ENCODE assay signal across 21 cellular contexts in genomic region chr2:30484995-30485394, GRCh38. TPM values are rescaled to one million over a fixed set of nuclear protein-coding genes. Genes with fewer than 3 reads are reported as not detected.
DNase-seq lines count a peak whose midpoint lies in the region; ATAC-seq, FAIRE-seq and TF ChIP-seq lines count a peak whose summit lies in the region.
"Had no signal": no experiment of that assay in that cellular context is flagged by ENCODE, and none has a peak within 500 bp of the region (broad histone marks: within the 10 kb centered on the region; RNA-seq: fewer than 3 reads in every experiment).

No MANE protein-coding gene starts in this region.

- no peaks in the 10 kb centered on the region for H3K36me3 ChIP-seq in breast epithelium

- no peak overlapping the region for H3K4me3 Mint-ChIP-seq in activated B cell treated with CpG ODN at 0.5 μM for 24 hours
- H3K4me3 Mint-ChIP-seq in memory B cell = no peak overlapping the region
- no peak overlapping the region for H3K4me3 Mint-ChIP-seq in natural killer cell
- H3K4me3 Mint-ChIP-seq: CD4-positive, CD25-positive, alpha-beta regulatory T cell had no signal

- POLR2A ChIA-PET in activated B cell treated with CpG ODN at 0.5 μM for 24 hours (lab: Charles Lee) = no interaction called here

- no peak for TF ChIP-seq POLR2A in breast epithelium (IDR thresholded peaks at IDR 0.05)

- H3K27ac Mint-ChIP-seq in activated B cell treated with CpG ODN at 0.5 μM for 24 hours (peak overlapping the region; percentile 8), memory B cell (no peak overlapping the region), natural killer cell (no peak overlapping the region)
- H3K27ac Mint-ChIP-seq: CD4-positive, CD25-positive, alpha-beta regulatory T cell had no signal

- FAIRE-seq in D721Med (lab: Jason Lieb, UNC) = peak; percentile 32
- FAIRE-seq: GM12891, H1 had no signal

- H3K4me1 ChIP-seq in breast epithelium = no peaks in the 10 kb centered on the region

- CTCF ChIA-PET in activated B cell treated with CpG ODN at 0.5 μM for 24 hours (lab: Charles Lee) = interaction anchor here (1.1 kb wide), 1 partner anchor 226 kb away, joined by 4 read pairs; no protein-coding TSS in a partner anchor

- ATAC-seq in activated B cell treated with CpG ODN at 0.5 μM for 24 hours (ENCODE audit: low read depth) (peak; percentile 34), memory B cell (ENCODE audit: low read depth) (peak; percentile 47), natural killer cell (no peak)
- ATAC-seq: A549, HCT116, Panc1 had no signal

- no peaks in the 10 kb centered on the region for H3K9me3 ChIP-seq in breast epithelium
- H3K9me3 ChIP-seq: A549 had no signal

- intact Hi-C loops in activated B cell treated with CpG ODN at 0.5 μM for 24 hours (cut with micrococcal nuclease) = no loop called here
- intact Hi-C loops in natural killer cell (cut with micrococcal nuclease) = no loop called here
- intact Hi-C loops in breast epithelium (cut with DNase I; ENCODE audit: low total_unique reads) = no loop called here

- DNase-seq in D721Med (ENCODE audit: insufficient read length, low spot score) = no peak
- DNase-seq in NCI-H82 (lab: John Stamatoyannopoulos, UW) = peak; percentile 69
- no peak for DNase-seq in activated B cell treated with CpG ODN at 0.5 μM for 24 hours
- DNase-seq in memory B cell (ENCODE audit: low spot score in 2 of 2) = no peak
- DNase-seq in natural killer cell = no peak
- DNase-seq in breast epithelium (ENCODE audit: low spot score in 2 of 2) = no peak
- no peak for DNase-seq in NCI-H510A treated with DMSO at 0.1 percent for 48 hours (lab: John Stamatoyannopoulos, UW)
- DNase-seq: CD4-positive, CD25-positive, alpha-beta regulatory T cell; COR-L47; DMS153; IMR-90; MV-4-11; NCI-H187; NCI-H446 treated with DMSO at 0.1 percent for 48 hours; NK-92 treated with Interleukin-12 subunit alpha and Interleukin-12 subunit beta, amount 100 ng/mL, for 24 hours had no signal

- H3K27me3 Mint-ChIP-seq in activated B cell treated with CpG ODN at 0.5 μM for 24 hours (no peaks in the 10 kb centered on the region), memory B cell (no peaks in the 10 kb centered on the region), natural killer cell (ENCODE audit: low read depth in 2 of 2) (no peaks in the 10 kb centered on the region)
- H3K27me3 Mint-ChIP-seq: CD4-positive, CD25-positive, alpha-beta regulatory T cell had no signal

- no peak overlapping the region for H3K4me3 ChIP-seq in breast epithelium
- H3K4me3 ChIP-seq: A549 had no signal

- TF ChIP-seq CTCF in D721Med (IDR thresholded peaks at IDR 0.05; ENCODE audit: insufficient read depth, missing control alignments) (no peak), activated B cell treated with CpG ODN at 0.5 μM for 24 hours (IDR thresholded peaks at IDR 0.05) (no peak), natural killer cell (IDR thresholded peaks at IDR 0.05) (no peak), breast epithelium (IDR thresholded peaks at IDR 0.05) (no peak)

- H3K9me3 Mint-ChIP-seq in activated B cell treated with CpG ODN at 0.5 μM for 24 hours = peaks cover 3% of the 10 kb centered on the region
- no peaks in the 10 kb centered on the region for H3K9me3 Mint-ChIP-seq in memory B cell
- no peaks in the 10 kb centered on the region for H3K9me3 Mint-ChIP-seq in natural killer cell
- H3K9me3 Mint-ChIP-seq: CD4-positive, CD25-positive, alpha-beta regulatory T cell had no signal

- no peaks in the 10 kb centered on the region for H3K27me3 ChIP-seq in breast epithelium

- H3K4me1 Mint-ChIP-seq in activated B cell treated with CpG ODN at 0.5 μM for 24 hours = peaks cover 56% of the 10 kb centered on the region
- H3K4me1 Mint-ChIP-seq in memory B cell = peaks cover 31% of the 10 kb centered on the region
- peaks cover 7 to 34% of the 10 kb centered on the region in 2 donors for H3K4me1 Mint-ChIP-seq in natural killer cell

- peaks cover 12% of the 10 kb centered on the region for H3K36me3 Mint-ChIP-seq in activated B cell treated with CpG ODN at 0.5 μM for 24 hours (ENCODE audit: low read depth)
- peaks cover 5% of the 10 kb centered on the region for H3K36me3 Mint-ChIP-seq in memory B cell
- no peaks in the 10 kb centered on the region for H3K36me3 Mint-ChIP-seq in natural killer cell

- no peak overlapping the region for H3K27ac ChIP-seq in breast epithelium
- H3K27ac ChIP-seq: A549, KMS-11 had no signal

RNA-seq across cellular contexts. Expression of gene LCLAT1, which starts 37.9 kb away (rescaled TPM):
- total RNA-seq in activated B cell treated with CpG ODN at 0.5 μM for 24 hours (20.1 and 25.9 TPM in 2 replicates), natural killer cell (10 to 100 TPM; 13.0 to 16.2 (median 14.2) TPM), breast epithelium (10 to 100 TPM in 2 of 3 donors, 1 to 10 TPM in 1; 8.0 to 20.6 (median 19.7) TPM)

Comparison
In these comparisons a context has a peak if more than half of its experiments do, and no peak if none do; other contexts are left out.
1. ATAC-seq: peak in activated B cell treated with CpG ODN at 0.5 μM for 24 hours (single experiment) and memory B cell (single experiment); none in natural killer cell (0 of 3).